Comparison of ENCODE assay signal across 12 cellular contexts in the genomic region with DNA sequence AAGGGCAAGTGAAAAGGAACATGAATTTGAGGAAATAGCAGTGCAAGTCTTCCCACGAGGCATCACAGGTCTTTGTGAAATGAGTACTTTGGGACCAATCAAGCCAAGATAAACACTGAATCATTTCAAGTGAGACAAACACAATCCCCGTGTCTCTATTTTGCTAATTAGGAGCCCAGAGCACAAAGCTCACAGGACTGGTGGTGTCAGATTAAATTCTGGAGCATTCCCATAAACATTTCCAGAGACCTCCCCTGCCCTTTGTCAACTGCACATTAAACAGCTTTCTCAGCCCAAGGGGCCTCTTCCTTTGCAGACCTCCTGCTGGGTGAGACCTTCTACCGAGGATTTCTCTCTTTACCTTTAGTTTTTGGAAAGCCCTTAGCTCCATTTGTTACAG. TPM values are rescaled to one million over a fixed set of nuclear protein-coding genes. Genes with fewer than 3 reads are reported as not detected.
A peak's percentile ranks its signal among the peaks of the same experiment; 100 is the strongest.
DNase-seq lines count a peak whose midpoint lies in the region; ATAC-seq and TF ChIP-seq lines count a peak whose summit lies in the region.
"Had no signal": no experiment of that assay in that cellular context is flagged by ENCODE, and none has a peak within 500 bp of the region (broad histone marks: within the 10 kb centered on the region; RNA-seq: fewer than 3 reads in every experiment).

No MANE protein-coding gene starts in this region.

- H3K27me3 Mint-ChIP-seq in nephron progenitor cell (ENCODE audit: low read depth, poor library complexity) = peaks cover 6% of the 10 kb centered on the region

- TF ChIP-seq CTCF in nephron progenitor cell (IDR thresholded peaks at IDR 0.05) = no peak

- peak overlapping the region; percentile 51 for H3K27ac Mint-ChIP-seq in nephron progenitor cell
- H3K27ac Mint-ChIP-seq: T-cell had no signal

- H3K4me3 Mint-ChIP-seq in nephron progenitor cell = no peak overlapping the region
- H3K4me3 Mint-ChIP-seq: T-cell had no signal

- H3K9me3 Mint-ChIP-seq in nephron progenitor cell = no peaks in the 10 kb centered on the region
- H3K9me3 Mint-ChIP-seq: T-cell had no signal

- no peaks in the 10 kb centered on the region for H3K36me3 Mint-ChIP-seq in nephron progenitor cell (ENCODE audit: low read depth)
- H3K36me3 Mint-ChIP-seq: T-cell had no signal

- no peak for ATAC-seq in esophagus mucosa
- ATAC-seq in GM19324 (IDR thresholded peaks at IDR 0.05; ENCODE audit: low FRiP score, unreplicated experiment) = no peak
- ATAC-seq in HG03521 (IDR thresholded peaks at IDR 0.05; ENCODE audit: unreplicated experiment) = no peak
- ATAC-seq: T-cell had no signal

- H3K4me1 Mint-ChIP-seq in nephron progenitor cell = peaks cover 55% of the 10 kb centered on the region
- H3K4me1 Mint-ChIP-seq: T-cell had no signal

- DNase-seq in EH (ENCODE audit: low read depth) = peak; percentile 12
- peak; percentile 72 for DNase-seq in NCI-H2107 treated with DMSO at 0.1 percent for 48 hours (lab: John Stamatoyannopoulos, UW; ENCODE audit: unreplicated experiment)
- DNase-seq in astrocyte of the hippocampus (ENCODE audit: low read depth, low spot score) = peak; percentile 87
- no peak for DNase-seq in nephron progenitor cell
- no peak for DNase-seq in CD1c-positive myeloid dendritic cell (ENCODE audit: extremely low spot score)
- DNase-seq: activated CD4-positive, alpha-beta T cell treated with anti-CD3 and anti-CD28 coated beads for 4 hours; MM.1S; T-cell had no signal

RNA-seq across cellular contexts. Expression of a gene that starts 50.8 kb away (rescaled TPM):
- total RNA-seq in esophagus mucosa = 179 TPM
- total RNA-seq: pulmonary artery endothelial cell, T-cell had no signal

Comparison
In these comparisons a context has a peak if more than half of its experiments do, and no peak if none do; other contexts are left out.
1. DNase-seq: peak in EH (single experiment), NCI-H2107 treated with DMSO at 0.1 percent for 48 hours (single experiment) and astrocyte of the hippocampus (single experiment); none in nephron progenitor cell (single experiment) and CD1c-positive myeloid dendritic cell (single experiment).